In the genomic region with DNA sequence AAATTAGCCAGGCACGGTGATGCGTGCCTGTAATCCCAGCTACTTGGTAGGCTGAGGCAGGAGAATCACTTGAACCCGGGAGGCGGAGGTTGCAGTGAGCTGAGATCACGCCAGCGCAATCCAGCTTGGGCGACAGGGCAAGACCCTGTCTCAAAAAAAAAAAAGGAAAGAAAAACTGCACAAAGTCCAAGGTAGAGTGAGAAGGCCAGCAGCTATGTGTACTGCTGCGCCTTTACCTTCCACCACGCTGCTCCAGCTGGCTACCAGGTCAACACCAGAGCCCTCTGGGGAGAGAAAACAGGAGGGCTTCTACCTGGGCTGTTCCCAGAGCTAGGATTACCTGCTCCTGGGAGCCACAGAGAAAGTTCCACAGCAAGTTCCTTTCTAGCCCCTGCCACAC, we compare ENCODE assay signal across 20 cellular contexts. TPM values are rescaled to one million over a fixed set of nuclear protein-coding genes. Genes with fewer than 3 reads are reported as not detected.
DNase-seq lines count a peak whose midpoint lies in the region; ATAC-seq and TF ChIP-seq lines count a peak whose summit lies in the region.
"Had no signal": no experiment of that assay in that cellular context is flagged by ENCODE, and none has a peak within 500 bp of the region (broad histone marks: within the 10 kb centered on the region; RNA-seq: fewer than 3 reads in every experiment).

No MANE protein-coding gene starts in this region.

- H3K4me3 Mint-ChIP-seq in HFFc6, result no peak overlapping the region
- peak overlapping the region; percentile 89 for H3K4me3 Mint-ChIP-seq in activated T-helper 17 cell treated with anti-CD3 and anti-CD28 coated beads, Interleukin-2, amount 50 U/mL, for 72 hours
- H3K4me3 Mint-ChIP-seq in activated naive CD4-positive, alpha-beta T cell treated with anti-CD3 and anti-CD28 coated beads for 36 hours, result no peak overlapping the region
- H3K4me3 Mint-ChIP-seq: activated CD8-positive, alpha-beta T cell treated with anti-CD3 and anti-CD28 coated beads for 36 hours; mesothelial cell of epicardium had no signal

- H3K4me3 ChIP-seq in neutrophil (ENCODE audit: low read depth in 1 of 2, low read length in 1 of 2) (peak overlapping the region; percentile 95 to 99), thoracic aorta (no peak overlapping the region)
- H3K4me3 ChIP-seq in effector memory CD4-positive, alpha-beta T cell (ENCODE audit: insufficient read depth, low read depth, low read length, poor library complexity, severe bottlenecking), result no peak overlapping the region
- H3K4me3 ChIP-seq: Peyer's patch had no signal

- no peak for TF ChIP-seq CTCF in HFFc6 (IDR thresholded peaks at IDR 0.05)
- no peak for TF ChIP-seq CTCF in neutrophil (IDR thresholded peaks at IDR 0.05)
- TF ChIP-seq CTCF in thoracic aorta (IDR thresholded peaks at IDR 0.05), result no peak

- H3K36me3 ChIP-seq in neutrophil (peaks cover 4% of the 10 kb centered on the region), thoracic aorta (no peaks in the 10 kb centered on the region)
- H3K36me3 ChIP-seq in effector memory CD4-positive, alpha-beta T cell (ENCODE audit: control insufficient read depth, insufficient read depth, low read length), result no peaks in the 10 kb centered on the region
- H3K36me3 ChIP-seq: Peyer's patch had no signal

- in situ Hi-C loops in KBM-7 (cut with MboI; ENCODE audit: low pct_unique_long_range_greater_than_20kb, low sequenced_read_pairs), result no loop called here

- H3K27me3 Mint-ChIP-seq in HFFc6 (ENCODE audit: insufficient read depth), result peaks cover 2% of the 10 kb centered on the region; the same call in 1 of the 2 replicates
- H3K27me3 Mint-ChIP-seq in activated T-helper 17 cell treated with anti-CD3 and anti-CD28 coated beads, Interleukin-2, amount 50 U/mL, for 72 hours, result no peaks in the 10 kb centered on the region
- H3K27me3 Mint-ChIP-seq in activated naive CD4-positive, alpha-beta T cell treated with anti-CD3 and anti-CD28 coated beads for 36 hours (ENCODE audit: low read depth), result no peaks in the 10 kb centered on the region
- H3K27me3 Mint-ChIP-seq: activated CD8-positive, alpha-beta T cell treated with anti-CD3 and anti-CD28 coated beads for 36 hours; natural killer cell treated with Interleukin-12 subunit alpha and Interleukin-12 subunit beta and Interleukin-15 and Interleukin-18, amount 100 ng/mL, for 72 hours had no signal

- H3K27ac ChIP-seq in neutrophil (peak overlapping the region; percentile 95), thoracic aorta (peak overlapping the region; percentile 94 to 98), caudate nucleus (ENCODE audit: low read depth, low read length) (no peak overlapping the region)
- H3K27ac ChIP-seq in effector memory CD4-positive, alpha-beta T cell (ENCODE audit: insufficient read depth, low read length, poor library complexity, severe bottlenecking), result no peak overlapping the region

- CTCF ChIA-PET in activated naive CD4-positive, alpha-beta T cell treated with anti-CD3 and anti-CD28 coated beads for 36 hours (lab: Charles Lee), result interaction anchor here (0.7 to 4.2 kb wide), 7 partner anchors 10 to 74 kb away, joined by 3 to 22 read pairs (median 9); a partner anchor contains a TSS

- H3K9me3 ChIP-seq in neutrophil, result no peaks in the 10 kb centered on the region
- H3K9me3 ChIP-seq in thoracic aorta, result no peaks in the 10 kb centered on the region
- no peaks in the 10 kb centered on the region for H3K9me3 ChIP-seq in effector memory CD4-positive, alpha-beta T cell (ENCODE audit: control insufficient read depth, low read length)
- H3K9me3 ChIP-seq: Peyer's patch had no signal

- no peak for DNase-seq in HFFc6
- DNase-seq in thoracic aorta (ENCODE audit: low spot score), result no peak
- no peak for DNase-seq in effector memory CD4-positive, alpha-beta T cell
- DNase-seq in caudate nucleus (lab: John Stamatoyannopoulos, UW), result no peak
- no peak for DNase-seq in activated naive CD4-positive, alpha-beta T cell treated with anti-CD3 and anti-CD28 coated beads for 36 hours
- no peak for DNase-seq in KBM-7
- DNase-seq: activated CD8-positive, alpha-beta T cell treated with anti-CD3 and anti-CD28 coated beads for 36 hours; activated T-cell treated with anti-CD3 and anti-CD28 coated beads, Interleukin-2, amount 50 U/mL, for 1 hour; CD8-positive, alpha-beta T cell; DMS53; NCI-H187 treated with DMSO at 0.1 percent for 48 hours; Peyer's patch; small intestine; substantia nigra; T-helper 2 cell had no signal

- no peak for ATAC-seq in activated T-helper 17 cell treated with anti-CD3 and anti-CD28 coated beads, Interleukin-2, amount 50 U/mL, for 72 hours (replicated peaks)
- ATAC-seq in thoracic aorta (ENCODE audit: insufficient number of reproducible peaks, low FRiP score, low read depth), result no peak
- ATAC-seq: activated CD8-positive, alpha-beta T cell treated with anti-CD3 and anti-CD28 coated beads for 36 hours; activated naive CD4-positive, alpha-beta T cell treated with anti-CD3 and anti-CD28 coated beads, Interleukin-2, amount 50 U/mL, for 72 hours; CD8-positive, alpha-beta T cell; natural killer cell treated with Interleukin-12 subunit alpha and Interleukin-12 subunit beta and Interleukin-15 and Interleukin-18, amount 100 ng/mL, for 72 hours had no signal

- H3K4me1 ChIP-seq in neutrophil (ENCODE audit: control insufficient read depth in 1 of 2, insufficient read depth in 1 of 2, low read depth in 1 of 2, low read length in 1 of 2), result peaks cover 71 to 74% of the 10 kb centered on the region in 2 experiments
- H3K4me1 ChIP-seq in thoracic aorta (ENCODE audit: control insufficient read depth in 1 of 2, low read depth in 2 of 2), result peaks cover 23 to 54% of the 10 kb centered on the region in 2 donors
- peaks cover 25% of the 10 kb centered on the region for H3K4me1 ChIP-seq in effector memory CD4-positive, alpha-beta T cell (ENCODE audit: control insufficient read depth, insufficient read depth, low read length, poor library complexity, severe bottlenecking)

- H3K9me3 Mint-ChIP-seq in HFFc6, result no peaks in the 10 kb centered on the region
- H3K9me3 Mint-ChIP-seq in activated T-helper 17 cell treated with anti-CD3 and anti-CD28 coated beads, Interleukin-2, amount 50 U/mL, for 72 hours, result no peaks in the 10 kb centered on the region
- no peaks in the 10 kb centered on the region for H3K9me3 Mint-ChIP-seq in activated naive CD4-positive, alpha-beta T cell treated with anti-CD3 and anti-CD28 coated beads for 36 hours
- H3K9me3 Mint-ChIP-seq: activated CD8-positive, alpha-beta T cell treated with anti-CD3 and anti-CD28 coated beads for 36 hours; activated naive CD4-positive, alpha-beta T cell treated with anti-CD3 and anti-CD28 coated beads, Interleukin-2, amount 50 U/mL, for 72 hours; CD8-positive, alpha-beta T cell; mesothelial cell of epicardium; natural killer cell treated with Interleukin-12 subunit alpha and Interleukin-12 subunit beta and Interleukin-15 and Interleukin-18, amount 100 ng/mL, for 72 hours had no signal

- H3K27me3 ChIP-seq in neutrophil (no peaks in the 10 kb centered on the region), thoracic aorta (replicated peaks; ENCODE audit: insufficient read depth) (no peaks in the 10 kb centered on the region)
- no peaks in the 10 kb centered on the region for H3K27me3 ChIP-seq in effector memory CD4-positive, alpha-beta T cell (replicated peaks; ENCODE audit: control insufficient read depth, insufficient read depth, low read length, poor library complexity, severe bottlenecking)
- H3K27me3 ChIP-seq: Peyer's patch had no signal

- peaks cover 7% of the 10 kb centered on the region for H3K36me3 Mint-ChIP-seq in HFFc6 (ENCODE audit: low read depth)
- H3K36me3 Mint-ChIP-seq in activated T-helper 17 cell treated with anti-CD3 and anti-CD28 coated beads, Interleukin-2, amount 50 U/mL, for 72 hours (ENCODE audit: low read depth), result peaks cover 36% of the 10 kb centered on the region
- H3K36me3 Mint-ChIP-seq in activated naive CD4-positive, alpha-beta T cell treated with anti-CD3 and anti-CD28 coated beads for 36 hours (ENCODE audit: low read depth), result peaks cover 1% of the 10 kb centered on the region
- H3K36me3 Mint-ChIP-seq: mesothelial cell of epicardium; natural killer cell treated with Interleukin-12 subunit alpha and Interleukin-12 subunit beta and Interleukin-15 and Interleukin-18, amount 100 ng/mL, for 72 hours had no signal

- peak overlapping the region; percentile 97; the same call in 1 of the 2 replicates for H3K27ac Mint-ChIP-seq in HFFc6
- H3K27ac Mint-ChIP-seq in activated T-helper 17 cell treated with anti-CD3 and anti-CD28 coated beads, Interleukin-2, amount 50 U/mL, for 72 hours, result no peak overlapping the region
- H3K27ac Mint-ChIP-seq in activated naive CD4-positive, alpha-beta T cell treated with anti-CD3 and anti-CD28 coated beads for 36 hours, result no peak overlapping the region
- H3K27ac Mint-ChIP-seq: activated CD8-positive, alpha-beta T cell treated with anti-CD3 and anti-CD28 coated beads for 36 hours; activated naive CD4-positive, alpha-beta T cell treated with anti-CD3 and anti-CD28 coated beads, Interleukin-2, amount 50 U/mL, for 72 hours had no signal

- intact Hi-C loops in activated naive CD4-positive, alpha-beta T cell treated with anti-CD3 and anti-CD28 coated beads for 36 hours (cut with micrococcal nuclease), result no loop called here

- peaks cover 49% of the 10 kb centered on the region for H3K4me1 Mint-ChIP-seq in HFFc6 (ENCODE audit: low read depth)
- H3K4me1 Mint-ChIP-seq in activated T-helper 17 cell treated with anti-CD3 and anti-CD28 coated beads, Interleukin-2, amount 50 U/mL, for 72 hours, result peaks cover 16% of the 10 kb centered on the region
- H3K4me1 Mint-ChIP-seq in activated naive CD4-positive, alpha-beta T cell treated with anti-CD3 and anti-CD28 coated beads for 36 hours (ENCODE audit: low read depth), result peaks cover 41% of the 10 kb centered on the region

RNA-seq across cellular contexts. Expression of a gene that starts 3.2 kb away (rescaled TPM):
- total RNA-seq in HFFc6 (2021; fragmentation: NEBNext Ultra II Directional; extraction: Animal tissue kit (Norgen Biotek cat#: 25700)), result 10 to 100 TPM; 15.7 to 17.8 (median 16.4) TPM
- 10 to 100 TPM; 23.7 to 41.8 TPM for total RNA-seq in activated T-helper 17 cell treated with anti-CD3 and anti-CD28 coated beads, Interleukin-2, amount 50 U/mL, for 72 hours
- total RNA-seq in thoracic aorta, result 10 to 100 TPM; 28.3 to 35.0 TPM
- total RNA-seq in activated naive CD4-positive, alpha-beta T cell treated with anti-CD3 and anti-CD28 coated beads for 36 hours, result 10 to 100 TPM; 14.1 TPM

RNA-seq across cellular contexts. Expression of a gene that starts 24.7 kb away (rescaled TPM):
- total RNA-seq in HFFc6 (2021; fragmentation: NEBNext Ultra II Directional; extraction: Animal tissue kit (Norgen Biotek cat#: 25700)), result 100 to 1,000 TPM; 229 to 284 (median 241) TPM
- 100 to 1,000 TPM; 222 to 320 TPM for total RNA-seq in activated T-helper 17 cell treated with anti-CD3 and anti-CD28 coated beads, Interleukin-2, amount 50 U/mL, for 72 hours
- 100 to 1,000 TPM; 237 to 446 TPM for total RNA-seq in thoracic aorta
- 100 to 1,000 TPM; 161 to 163 TPM for total RNA-seq in activated naive CD4-positive, alpha-beta T cell treated with anti-CD3 and anti-CD28 coated beads for 36 hours

RNA-seq across cellular contexts. Expression of a gene that starts 39.0 kb away (rescaled TPM):
- total RNA-seq in HFFc6 (2021; fragmentation: NEBNext Ultra II Directional; extraction: Animal tissue kit (Norgen Biotek cat#: 25700)), result 100 to 1,000 TPM; 109 to 123 (median 115) TPM
- total RNA-seq in activated T-helper 17 cell treated with anti-CD3 and anti-CD28 coated beads, Interleukin-2, amount 50 U/mL, for 72 hours, result 100 to 1,000 TPM; 116 to 118 TPM
- 100 to 1,000 TPM in 1 of 2 donors, 10 to 100 TPM in 1; 99.6 to 174 TPM for total RNA-seq in thoracic aorta
- total RNA-seq in activated naive CD4-positive, alpha-beta T cell treated with anti-CD3 and anti-CD28 coated beads for 36 hours, result 10 to 100 TPM; 86.7 TPM

RNA-seq across cellular contexts. Expression of a gene that starts 53.0 kb away (rescaled TPM):
- 1,000 to 10,000 TPM; 1,140 to 1,305 (median 1,270) TPM for total RNA-seq in HFFc6 (2021; fragmentation: NEBNext Ultra II Directional; extraction: Animal tissue kit (Norgen Biotek cat#: 25700))
- total RNA-seq in activated T-helper 17 cell treated with anti-CD3 and anti-CD28 coated beads, Interleukin-2, amount 50 U/mL, for 72 hours, result 1,000 to 10,000 TPM; 1,569 to 1,681 TPM
- 100 to 1,000 TPM; 306 to 438 TPM for total RNA-seq in thoracic aorta
- 1,000 to 10,000 TPM; 1,997 to 2,122 TPM for total RNA-seq in activated naive CD4-positive, alpha-beta T cell treated with anti-CD3 and anti-CD28 coated beads for 36 hours

Comparison
In these comparisons a context has a peak if more than half of its experiments do, and no peak if none do; other contexts are left out.
1. H3K27ac ChIP-seq: peak in neutrophil (single experiment) and thoracic aorta (2 of 2); none in effector memory CD4-positive, alpha-beta T cell (single experiment) and caudate nucleus (single experiment).
2. H3K4me3 ChIP-seq: peak in neutrophil (2 of 2); none in thoracic aorta (single experiment) and effector memory CD4-positive, alpha-beta T cell (single experiment).